In genomic region chr6:12593720-12594540, GRCh38 we compare ENCODE assay signal across 16 cellular contexts.
DNase-seq lines count a peak whose midpoint lies in the region; ATAC-seq and TF ChIP-seq lines count a peak whose summit lies in the region.
"Had no signal": no experiment of that assay in that cellular context is flagged by ENCODE, and none has a peak within 500 bp of the region (broad histone marks: within the 10 kb centered on the region; RNA-seq: fewer than 3 reads in every experiment).

No MANE protein-coding gene starts in this region.

- ATAC-seq in GM19395 (IDR thresholded peaks at IDR 0.05; ENCODE audit: unreplicated experiment) (peak; percentile 34), right lobe of liver (peak in 3 of 4 donors; percentile 36 to 56 (median 40)), Right ventricle myocardium inferior (no peak), GM21515 (IDR thresholded peaks at IDR 0.05; ENCODE audit: unreplicated experiment) (no peak), GM19467 (IDR thresholded peaks at IDR 0.05; ENCODE audit: unreplicated experiment) (no peak)
- ATAC-seq: WTC11 had no signal

- no peak for TF ChIP-seq POLR2A in right lobe of liver (IDR thresholded peaks at IDR 0.05)

- H3K4me1 ChIP-seq in BLaER1: peaks cover 22% of the 10 kb centered on the region
- H3K4me1 ChIP-seq in SJSA1 (replicated peaks): peaks cover 56% of the 10 kb centered on the region
- no peaks in the 10 kb centered on the region for H3K4me1 ChIP-seq in right lobe of liver
- H3K4me1 ChIP-seq: suprapubic skin had no signal

- H3K27me3 ChIP-seq in BLaER1 (no peaks in the 10 kb centered on the region), SJSA1 (replicated peaks) (no peaks in the 10 kb centered on the region), right lobe of liver (no peaks in the 10 kb centered on the region)
- H3K27me3 ChIP-seq: suprapubic skin had no signal

- H3K9me3 ChIP-seq in BLaER1: no peaks in the 10 kb centered on the region
- no peaks in the 10 kb centered on the region for H3K9me3 ChIP-seq in SJSA1 (replicated peaks)
- H3K9me3 ChIP-seq in right lobe of liver: no peaks in the 10 kb centered on the region
- H3K9me3 ChIP-seq: suprapubic skin had no signal

- intact Hi-C loops in right lobe of liver (cut with DNase I): no loop called here
- intact Hi-C loops in Right ventricle myocardium inferior (cut with DNase I): no loop called here

- TF ChIP-seq CTCF in right lobe of liver (IDR thresholded peaks at IDR 0.05): no peak

- H3K36me3 ChIP-seq in BLaER1: no peaks in the 10 kb centered on the region
- no peaks in the 10 kb centered on the region for H3K36me3 ChIP-seq in SJSA1
- H3K36me3 ChIP-seq in right lobe of liver: no peaks in the 10 kb centered on the region
- H3K36me3 ChIP-seq: suprapubic skin had no signal

- H3K4me2 ChIP-seq in BLaER1: peak overlapping the region; percentile 54

- H3K27ac ChIP-seq in BLaER1 (peak overlapping the region; percentile 37; the same call in 1 of the 2 replicates), SJSA1 (peak overlapping the region; percentile 93; the same call in 1 of the 2 replicates), right lobe of liver (no peak overlapping the region)
- H3K27ac ChIP-seq: suprapubic skin had no signal

- WGBS in right lobe of liver (ENCODE audit: insufficient coverage, low coverage, low lambda C conversion rate, missing lambda C conversion rate): 47% methylated on average over 10 of the region's 12 CpGs

- no peaks in the 10 kb centered on the region for H4K20me1 ChIP-seq in BLaER1

- no peak overlapping the region for H3K9ac ChIP-seq in BLaER1

- no peak for DNase-seq in SJSA1 (ENCODE audit: low read depth in 1 of 2, low spot score in 2 of 2)
- no peak for DNase-seq in right lobe of liver
- DNase-seq in Right ventricle myocardium inferior (ENCODE audit: missing footprints): no peak
- no peak for DNase-seq in NCI-H187 (lab: John Stamatoyannopoulos, UW)
- DNase-seq: activated CD8-positive, alpha-beta memory T cell treated with anti-CD3 and anti-CD28 coated beads, Interleukin-2, amount 50 U/mL, for 48 hours; activated naive CD4-positive, alpha-beta T cell treated with anti-CD3 and anti-CD28 coated beads for 36 hours; effector memory CD4-positive, alpha-beta T cell; foreskin melanocyte; Kasumi-1; NCI-H2171 treated with DMSO at 0.1 percent for 48 hours had no signal

- H3K4me3 ChIP-seq in BLaER1: no peak overlapping the region
- H3K4me3 ChIP-seq in SJSA1: no peak overlapping the region
- no peak overlapping the region for H3K4me3 ChIP-seq in right lobe of liver
- H3K4me3 ChIP-seq: suprapubic skin had no signal

Comparison
In these comparisons a context has a peak if more than half of its experiments do, and no peak if none do; other contexts are left out.
1. H3K27ac ChIP-seq: peak in BLaER1 (single experiment) and SJSA1 (single experiment); none in right lobe of liver (0 of 3).
2. ATAC-seq: peak in GM19395 (single experiment) and right lobe of liver (3 of 4); none in Right ventricle myocardium inferior (single experiment), GM21515 (single experiment) and GM19467 (single experiment).